ENCODE assay signal across 21 cellular contexts in genomic region chr15:48325400-48325799, GRCh38. TPM values are rescaled to one million over a fixed set of nuclear protein-coding genes. Genes with fewer than 3 reads are reported as not detected.
A peak's percentile ranks its signal among the peaks of the same experiment; 100 is the strongest.
DNase-seq lines count a peak whose midpoint lies in the region; ATAC-seq and TF ChIP-seq lines count a peak whose summit lies in the region.
"Had no signal": no experiment of that assay in that cellular context is flagged by ENCODE, and none has a peak within 500 bp of the region (broad histone marks: within the 10 kb centered on the region; RNA-seq: fewer than 3 reads in every experiment).

No MANE protein-coding gene starts in this region.

- H3K4me3 ChIP-seq in thyroid gland (replicated peaks in 1 of 3) = no peak overlapping the region
- H3K4me3 ChIP-seq in mesenchymal stem cell (ENCODE audit: insufficient read depth in 1 of 2, low read depth in 1 of 2, low read length in 2 of 2) = no peak overlapping the region
- H3K4me3 ChIP-seq: Peyer's patch, SJSA1 had no signal

- H3K36me3 ChIP-seq in thyroid gland (no peaks in the 10 kb centered on the region), mesenchymal stem cell (ENCODE audit: control insufficient read depth in 1 of 2, insufficient read depth in 2 of 2, low read depth in 1 of 2, low read length in 2 of 2) (no peaks in the 10 kb centered on the region)
- H3K36me3 ChIP-seq: Peyer's patch, SJSA1 had no signal

- no peak overlapping the region for H4K91ac ChIP-seq in mesenchymal stem cell (ENCODE audit: low read length)

- no peak overlapping the region for H2BK12ac ChIP-seq in mesenchymal stem cell (ENCODE audit: low read length in 2 of 2)

- peak; percentile 28 for DNase-seq in NCI-H510A treated with DMSO at 0.1 percent for 48 hours (lab: John Stamatoyannopoulos, UW)
- DNase-seq in NCI-H510A (lab: John Stamatoyannopoulos, UW) = no peak
- DNase-seq in GM20000 (ENCODE audit: low spot score) = peak; percentile 17
- peak; percentile 44 to 49 for DNase-seq in thyroid gland
- no peak for DNase-seq in mesenchymal stem cell
- DNase-seq: 8988T, DMS 273 treated with DMSO at 0.1 percent for 48 hours, DND-41, H9, KBM-7, NCI-H1694, NCI-H2107, NCI-H226, NCI-H526 treated with DMSO at 0.1 percent for 48 hours, Peyer's patch, T-helper 17 cell had no signal

- peak; percentile 69 for ATAC-seq in HG03432 (IDR thresholded peaks at IDR 0.05; ENCODE audit: unreplicated experiment)
- ATAC-seq in GM21515 (IDR thresholded peaks at IDR 0.05; ENCODE audit: unreplicated experiment) = no peak
- ATAC-seq in GM19023 (IDR thresholded peaks at IDR 0.05; ENCODE audit: unreplicated experiment) = no peak
- ATAC-seq: HepG2, T-helper 17 cell had no signal

- no peak overlapping the region for H3K23ac ChIP-seq in mesenchymal stem cell (ENCODE audit: low read length in 2 of 2)

- intact Hi-C loops in thyroid gland (cut with DNase I) = no loop called here

- no peak overlapping the region for H2AFZ ChIP-seq in mesenchymal stem cell (ENCODE audit: low read depth, low read length)

- H3K14ac ChIP-seq in mesenchymal stem cell (ENCODE audit: low read length in 2 of 2) = no peak overlapping the region

- no peaks in the 10 kb centered on the region for H3K27me3 ChIP-seq in thyroid gland
- H3K27me3 ChIP-seq in mesenchymal stem cell (ENCODE audit: control insufficient read depth in 1 of 2, insufficient read depth in 1 of 2, low read length in 2 of 2) = no peaks in the 10 kb centered on the region
- H3K27me3 ChIP-seq: Peyer's patch, SJSA1 had no signal

- H2BK120ac ChIP-seq in mesenchymal stem cell (ENCODE audit: low read depth, low read length) = no peak overlapping the region

- TF ChIP-seq POLR2A in thyroid gland (IDR thresholded peaks at IDR 0.05) = no peak

- no peak overlapping the region for H4K8ac ChIP-seq in mesenchymal stem cell (ENCODE audit: low read length)

- no peak overlapping the region for H2BK15ac ChIP-seq in mesenchymal stem cell (ENCODE audit: low read depth, poor library complexity, severe bottlenecking)

- WGBS in thyroid gland, 2 donors = 32 to 45% methylated on average over 5 of the region's 5 CpGs
- 90% methylated on average over 3 of the region's 5 CpGs for WGBS in mesenchymal stem cell

- no peak overlapping the region for H3K4ac ChIP-seq in mesenchymal stem cell (ENCODE audit: low read depth in 1 of 2, low read length in 2 of 2)

- H3K4me1 ChIP-seq in thyroid gland (peaks cover 14 to 23% of the 10 kb centered on the region in 2 donors), mesenchymal stem cell (ENCODE audit: control insufficient read depth, insufficient read depth, low read depth, low read length) (no peaks in the 10 kb centered on the region)
- H3K4me1 ChIP-seq: SJSA1 had no signal

- no peak overlapping the region for H3K4me2 ChIP-seq in mesenchymal stem cell (ENCODE audit: low read length, poor library complexity, severe bottlenecking)

- H3K18ac ChIP-seq in mesenchymal stem cell (ENCODE audit: low read depth in 1 of 2, low read length in 2 of 2) = no peak overlapping the region

- no peak overlapping the region for H2AK5ac ChIP-seq in mesenchymal stem cell (ENCODE audit: low read length, severe bottlenecking)

- peak overlapping the region; percentile 76 to 77 (median 76) for H3K27ac ChIP-seq in thyroid gland
- H3K27ac ChIP-seq in mesenchymal stem cell (ENCODE audit: low read length, poor library complexity, severe bottlenecking) = no peak overlapping the region
- H3K27ac ChIP-seq: Peyer's patch, SJSA1 had no signal

- no peak overlapping the region for H3K9ac ChIP-seq in mesenchymal stem cell (ENCODE audit: low read length)

- no peak overlapping the region for H2BK5ac ChIP-seq in mesenchymal stem cell (ENCODE audit: low read depth, low read length, poor library complexity, severe bottlenecking)

- peaks cover 2% of the 10 kb centered on the region for H3K79me1 ChIP-seq in mesenchymal stem cell (replicated peaks; ENCODE audit: low read length, poor library complexity, severe bottlenecking)

- TF ChIP-seq CTCF in GM20000 (IDR thresholded peaks at IDR 0.05; ENCODE audit: extremely low read depth, missing control alignments) = no peak
- TF ChIP-seq CTCF in thyroid gland (IDR thresholded peaks at IDR 0.05) = no peak

- H3K9me3 ChIP-seq in thyroid gland = no peaks in the 10 kb centered on the region
- H3K9me3 ChIP-seq in mesenchymal stem cell (ENCODE audit: control insufficient read depth, low read length) = no peaks in the 10 kb centered on the region
- H3K9me3 ChIP-seq: Peyer's patch, SJSA1 had no signal

RNA-seq across cellular contexts. Expression of gene DUT, which starts 5.8 kb away (rescaled TPM):
- 100 to 1,000 TPM in 3 of 4 donors, 10 to 100 TPM in 1; 77.6 to 194 (median 138) TPM for total RNA-seq in thyroid gland
- 62.3 TPM for polyA plus RNA-seq in mesenchymal stem cell (2013, experiment 1 of 2)
- 64.5 TPM for polyA plus RNA-seq in mesenchymal stem cell (2013, experiment 2 of 2)

Comparison
In these comparisons a context has a peak if more than half of its experiments do, and no peak if none do; other contexts are left out.
1. DNase-seq: peak in NCI-H510A treated with DMSO at 0.1 percent for 48 hours (single experiment), GM20000 (single experiment) and thyroid gland (2 of 2); none in NCI-H510A (single experiment) and mesenchymal stem cell (single experiment).